14 cellular contexts compared by ENCODE assay signal in the genomic region with DNA sequence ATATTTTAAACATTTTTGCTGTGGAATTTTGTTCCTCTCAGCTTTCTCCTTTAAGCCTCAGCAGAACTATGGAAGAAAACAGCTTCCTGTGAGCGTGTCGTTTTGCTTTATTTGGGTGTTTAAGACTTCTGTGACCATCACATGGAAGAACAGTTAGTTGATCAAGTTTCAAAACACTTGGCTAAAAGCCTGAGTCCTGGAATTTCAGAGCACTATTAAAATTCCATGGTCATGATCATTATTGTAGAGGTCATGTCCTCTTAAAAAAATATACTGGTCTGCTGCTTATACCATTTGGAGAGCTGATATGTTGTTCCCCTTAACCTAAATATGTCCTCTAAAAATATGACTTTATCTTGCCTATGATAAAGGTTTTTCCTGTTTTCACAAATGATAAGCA. TPM values are rescaled to one million over a fixed set of nuclear protein-coding genes. Genes with fewer than 3 reads are reported as not detected.
DNase-seq lines count a peak whose midpoint lies in the region; ATAC-seq, FAIRE-seq and TF ChIP-seq lines count a peak whose summit lies in the region.
"Had no signal": no experiment of that assay in that cellular context is flagged by ENCODE, and none has a peak within 500 bp of the region (broad histone marks: within the 10 kb centered on the region; RNA-seq: fewer than 3 reads in every experiment).

No MANE protein-coding gene starts in this region.

- ATAC-seq in GM21786 (IDR thresholded peaks at IDR 0.05; ENCODE audit: unreplicated experiment) (no peak), GM18502 (IDR thresholded peaks at IDR 0.05; ENCODE audit: poor library complexity, unreplicated experiment) (no peak)
- ATAC-seq: esophagus mucosa had no signal

- no peaks in the 10 kb centered on the region for H3K36me3 Mint-ChIP-seq in osteocyte (ENCODE audit: unreplicated experiment)
- H3K36me3 Mint-ChIP-seq: activated naive CD4-positive, alpha-beta T cell treated with anti-CD3 and anti-CD28 coated beads, Interleukin-2, amount 10 ng/mL, durations not matched to agents 7 days and 5 days had no signal

- peaks cover 14% of the 10 kb centered on the region for H3K4me1 Mint-ChIP-seq in osteocyte (ENCODE audit: unreplicated experiment)

- FAIRE-seq in endometrium (lab: Jason Lieb, UNC) = peak; percentile 23
- FAIRE-seq: D721Med had no signal

- TF ChIP-seq CTCF in LNCaP clone FGC (IDR thresholded peaks at IDR 0.05; ENCODE audit: control insufficient read depth, extremely low read depth, insufficient read depth) = no peak
- TF ChIP-seq CTCF in osteocyte (IDR thresholded peaks at IDR 0.05) = no peak

- H3K4me3 Mint-ChIP-seq in osteocyte (ENCODE audit: unreplicated experiment) = no peak overlapping the region
- H3K4me3 Mint-ChIP-seq: activated naive CD4-positive, alpha-beta T cell treated with anti-CD3 and anti-CD28 coated beads, Interleukin-2, amount 10 ng/mL, durations not matched to agents 7 days and 5 days had no signal

- no peak overlapping the region for H3K4me3 ChIP-seq in LNCaP clone FGC (ENCODE audit: low read depth, low read length)
- H3K4me3 ChIP-seq: Peyer's patch had no signal

- DNase-seq in AG20443 (ENCODE audit: low spot score) (peak; percentile 74), LNCaP clone FGC (ENCODE audit: low read depth) (peak; percentile 57), osteocyte (ENCODE audit: extremely low spot score, unreplicated experiment) (no peak), anterior cingulate cortex (lab: John Stamatoyannopoulos, UW) (no peak), DMS53 treated with DMSO at 0.1 percent for 48 hours (lab: John Stamatoyannopoulos, UW; ENCODE audit: unreplicated experiment) (no peak)
- DNase-seq: activated CD4-positive, alpha-beta T cell treated with anti-CD3 and anti-CD28 coated beads for 1 hour; activated naive CD4-positive, alpha-beta T cell treated with anti-CD3 and anti-CD28 coated beads, Interleukin-2, amount 10 ng/mL, durations not matched to agents 7 days and 5 days; Peyer's patch; stimulated activated CD4-positive, alpha-beta T cell treated with anti-CD3 and anti-CD28 coated beads, Interleukin-4, amount 100 ng/mL, for 24 hours had no signal

- H3K27me3 Mint-ChIP-seq in osteocyte (ENCODE audit: unreplicated experiment) = no peaks in the 10 kb centered on the region
- H3K27me3 Mint-ChIP-seq: activated naive CD4-positive, alpha-beta T cell treated with anti-CD3 and anti-CD28 coated beads, Interleukin-2, amount 10 ng/mL, durations not matched to agents 7 days and 5 days had no signal

- H3K9me3 Mint-ChIP-seq in osteocyte (ENCODE audit: unreplicated experiment) = no peaks in the 10 kb centered on the region
- H3K9me3 Mint-ChIP-seq: activated naive CD4-positive, alpha-beta T cell treated with anti-CD3 and anti-CD28 coated beads, Interleukin-2, amount 10 ng/mL, durations not matched to agents 7 days and 5 days had no signal

- peak overlapping the region; percentile 71 for H3K27ac Mint-ChIP-seq in osteocyte (ENCODE audit: unreplicated experiment)
- H3K27ac Mint-ChIP-seq: activated naive CD4-positive, alpha-beta T cell treated with anti-CD3 and anti-CD28 coated beads, Interleukin-2, amount 10 ng/mL, durations not matched to agents 7 days and 5 days had no signal

RNA-seq across cellular contexts. Expression of a gene that starts 12.6 kb away (rescaled TPM):
- 22.8 and 23.7 TPM in 2 replicates for total RNA-seq in osteocyte

Comparison
In these comparisons a context has a peak if more than half of its experiments do, and no peak if none do; other contexts are left out.
1. DNase-seq: peak in AG20443 (single experiment) and LNCaP clone FGC (single experiment); none in osteocyte (single experiment), anterior cingulate cortex (0 of 58) and DMS53 treated with DMSO at 0.1 percent for 48 hours (single experiment).